ENCODE assay signal across 8 cellular contexts in the genomic region with DNA sequence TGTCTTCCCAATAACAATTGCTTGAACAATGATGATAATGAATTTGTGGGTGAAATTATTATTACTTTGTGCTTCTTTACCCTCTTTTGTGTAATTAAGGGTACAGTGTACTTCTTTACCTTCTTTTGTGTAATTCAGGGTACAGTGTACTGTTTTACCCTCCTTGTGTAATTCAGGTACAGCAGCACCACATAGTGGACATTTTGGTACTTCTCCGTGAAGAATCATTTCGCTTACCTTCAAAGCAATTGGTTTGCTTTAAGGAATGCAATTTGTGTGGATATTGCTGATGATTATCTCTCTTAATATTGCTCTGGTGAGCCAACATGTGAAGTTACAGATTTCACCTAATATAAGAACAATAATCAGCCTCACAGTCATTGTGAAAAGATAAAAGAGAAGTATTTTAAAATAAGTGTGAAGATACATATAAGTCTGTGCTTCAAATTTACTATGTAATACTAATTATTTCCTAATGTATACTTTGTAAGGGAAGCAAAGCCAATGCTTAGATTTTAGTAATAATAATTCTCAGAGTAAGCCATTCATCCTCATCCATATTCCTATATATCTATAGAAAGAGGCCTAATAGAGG. TPM values are rescaled to one million over a fixed set of nuclear protein-coding genes. Genes with fewer than 3 reads are reported as not detected.
A peak's percentile ranks its signal among the peaks of the same experiment; 100 is the strongest.
DNase-seq lines count a peak whose midpoint lies in the region; ATAC-seq, FAIRE-seq and TF ChIP-seq lines count a peak whose summit lies in the region.

No MANE protein-coding gene starts in this region.

- 9 to 12% methylated on average over 2 of the region's 2 CpGs for WGBS in heart right ventricle, 2 donors

- intact Hi-C loops in CD14-positive monocyte (cut with micrococcal nuclease), result no loop called here
- intact Hi-C loops in heart right ventricle (cut with DNase I), result loop anchor here (2.0 to 10.0 kb wide), 4 partner anchors 569 to 722 kb away; no protein-coding TSS in a partner anchor

- no peak for DNase-seq in CD14-positive monocyte (ENCODE audit: low spot score)
- no peak for DNase-seq in GM12891 (ENCODE audit: insufficient read length, low spot score)
- peak; percentile 7 for DNase-seq in NCI-H1105 (lab: John Stamatoyannopoulos, UW)
- peak in 1 of 2 donors; percentile 32 for DNase-seq in heart right ventricle
- peak; percentile 30 for DNase-seq in skeletal muscle cell (ENCODE audit: low read depth)
- DNase-seq in C1 segment of cervical spinal cord (lab: John Stamatoyannopoulos, UW), result no peak

- H3K36me3 Mint-ChIP-seq in CD14-positive monocyte, result no peaks in the 10 kb centered on the region
- H3K36me3 Mint-ChIP-seq in activated T-helper 17 cell treated with anti-CD3 and anti-CD28 coated beads, Interleukin-2, amount 50 U/mL, for 72 hours (ENCODE audit: low read depth), result no peaks in the 10 kb centered on the region

- ATAC-seq in HG02642 (IDR thresholded peaks at IDR 0.05; ENCODE audit: poor library complexity, unreplicated experiment) (peak; percentile 85), heart right ventricle (peak in 5 of 8 donors; percentile 53 to 71 (median 64))
- ATAC-seq in activated T-helper 17 cell treated with anti-CD3 and anti-CD28 coated beads, Interleukin-2, amount 50 U/mL, for 72 hours (replicated peaks), result peak; percentile 58

- H3K4me1 ChIP-seq in heart right ventricle, result peaks cover 0 to 2% (median 0%) of the 10 kb centered on the region in 9 donors

- no peak overlapping the region for H3K4me3 Mint-ChIP-seq in CD14-positive monocyte
- H3K4me3 Mint-ChIP-seq in activated T-helper 17 cell treated with anti-CD3 and anti-CD28 coated beads, Interleukin-2, amount 50 U/mL, for 72 hours, result no peak overlapping the region

- FAIRE-seq in GM12891 (lab: Jason Lieb, UNC), result peak; percentile 93

- H3K27me3 Mint-ChIP-seq in CD14-positive monocyte (ENCODE audit: low read depth in 3 of 3), result peaks cover 2 to 6% (median 6%) of the 10 kb centered on the region in 3 donors
- H3K27me3 Mint-ChIP-seq in activated T-helper 17 cell treated with anti-CD3 and anti-CD28 coated beads, Interleukin-2, amount 50 U/mL, for 72 hours, result peaks cover 5% of the 10 kb centered on the region

- TF ChIP-seq POLR2A in GM12891 (IDR thresholded peaks at IDR 0.05; ENCODE audit: low read depth, low read length), result no peak

- H3K27me3 ChIP-seq in heart right ventricle, result no peaks in the 10 kb centered on the region

- no peak overlapping the region for H3K27ac Mint-ChIP-seq in CD14-positive monocyte
- H3K27ac Mint-ChIP-seq in activated T-helper 17 cell treated with anti-CD3 and anti-CD28 coated beads, Interleukin-2, amount 50 U/mL, for 72 hours, result no peak overlapping the region

- TF ChIP-seq CTCF in CD14-positive monocyte (IDR thresholded peaks at IDR 0.05) (peak; percentile 57), heart right ventricle (IDR thresholded peaks at IDR 0.05) (peak; percentile 50 to 82 (median 70))

- no peaks in the 10 kb centered on the region for H3K9me3 Mint-ChIP-seq in CD14-positive monocyte
- H3K9me3 Mint-ChIP-seq in activated T-helper 17 cell treated with anti-CD3 and anti-CD28 coated beads, Interleukin-2, amount 50 U/mL, for 72 hours, result no peaks in the 10 kb centered on the region

- H3K9me3 ChIP-seq in heart right ventricle, result no peaks in the 10 kb centered on the region

- no peaks in the 10 kb centered on the region for H3K4me1 Mint-ChIP-seq in CD14-positive monocyte
- no peaks in the 10 kb centered on the region for H3K4me1 Mint-ChIP-seq in activated T-helper 17 cell treated with anti-CD3 and anti-CD28 coated beads, Interleukin-2, amount 50 U/mL, for 72 hours

- H3K4me3 ChIP-seq in heart right ventricle (no peak overlapping the region), skeletal muscle cell (ENCODE audit: low read depth, low read length) (no peak overlapping the region)

- no peak overlapping the region for H3K27ac ChIP-seq in heart right ventricle

- no peaks in the 10 kb centered on the region for H3K36me3 ChIP-seq in heart right ventricle

TF ChIP-seq in GM12891, 5 proteins besides CTCF, POLR2A, EP300 and RAD21:
- no peak for TF ChIP-seq POU2F2 (IDR thresholded peaks at IDR 0.05; ENCODE audit: low read depth, low read length)
- TF ChIP-seq TAF1 (IDR thresholded peaks at IDR 0.05; ENCODE audit: low read depth, low read length), result no peak
- TF ChIP-seq POLR2AphosphoS5 (IDR thresholded peaks at IDR 0.05; ENCODE audit: low read depth, low read length), result no peak
- no peak for TF ChIP-seq SPI1 (IDR thresholded peaks at IDR 0.05; ENCODE audit: low read depth, low read length)
- no peak for TF ChIP-seq PAX5 (IDR thresholded peaks at IDR 0.05; ENCODE audit: insufficient read depth, low read length, severe bottlenecking)

RNA-seq across cellular contexts. Expression of gene SEC24B, which starts 27.2 kb away (rescaled TPM):
- 10 to 100 TPM in 1 of 2 donors, 1 to 10 TPM in 1; 8.0 to 11.8 TPM for polyA plus RNA-seq in CD14-positive monocyte
- 8.7 TPM for polyA plus RNA-seq in GM12891 (2012; ENCODE audit: low read depth, missing spikeins)
- 10 to 100 TPM; 25.2 to 28.1 TPM for total RNA-seq in activated T-helper 17 cell treated with anti-CD3 and anti-CD28 coated beads, Interleukin-2, amount 50 U/mL, for 72 hours
- total RNA-seq in heart right ventricle, result 10 to 100 TPM; 22.4 to 34.1 (median 29.7) TPM
- polyA plus RNA-seq in heart right ventricle, result 1 to 10 TPM; 7.3 to 7.7 TPM

Comparison
In these comparisons a context has a peak if more than half of its experiments do, and no peak if none do; other contexts are left out.
1. DNase-seq: peak in NCI-H1105 (single experiment) and skeletal muscle cell (single experiment); none in CD14-positive monocyte (single experiment), GM12891 (single experiment) and C1 segment of cervical spinal cord (0 of 14).
2. intact Hi-C loops: an anchor here in heart right ventricle (2.0 to 10.0 kb wide); none called in CD14-positive monocyte.
3. Peak in every context shown above with its lines, with median percentiles within 50 percentile points of each other: ATAC-seq.